ENCODE assay signal across 8 cellular contexts in the genomic region with DNA sequence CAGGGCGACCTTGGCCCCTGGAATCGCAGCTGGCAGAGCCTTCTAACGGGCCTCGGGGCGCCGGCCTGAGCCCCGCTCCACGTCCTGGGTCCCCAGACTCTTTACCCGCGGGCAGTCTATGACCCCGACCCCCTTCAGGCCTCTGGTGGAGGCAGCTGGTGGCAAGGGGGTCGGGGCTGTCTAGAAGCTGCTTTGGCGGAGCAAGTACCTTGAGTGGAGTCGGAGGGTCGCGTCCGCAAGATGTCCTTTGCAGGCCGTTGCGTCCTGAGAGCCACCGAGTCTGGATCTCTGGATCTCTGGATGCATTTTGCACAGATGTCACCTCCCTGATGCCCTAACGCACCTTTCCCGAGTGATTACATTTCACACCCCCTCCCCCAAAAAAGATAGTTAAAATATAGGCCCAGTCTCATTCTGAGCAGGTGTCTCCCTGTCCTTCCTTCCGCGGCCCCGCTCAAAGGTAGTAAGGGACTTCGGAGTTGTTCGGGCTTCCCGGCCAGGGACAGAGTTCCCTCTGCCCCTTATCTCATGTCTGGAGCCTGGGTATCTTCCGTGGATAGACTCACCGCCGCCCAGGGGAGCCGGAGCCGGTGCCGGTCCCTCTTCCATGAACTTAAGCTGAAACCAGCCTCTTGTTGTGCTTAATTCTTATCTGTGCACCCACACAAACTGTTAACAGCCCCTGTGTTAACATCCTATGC.
DNase-seq lines count a peak whose midpoint lies in the region; ATAC-seq and TF ChIP-seq lines count a peak whose summit lies in the region.

No MANE protein-coding gene starts in this region.

- peak overlapping the region; percentile 89 for H3K27ac ChIP-seq in layer of hippocampus (ENCODE audit: low read depth, low read length)

- H3K4me3 ChIP-seq in cardiac fibroblast (replicated peaks in 1 of 2; ENCODE audit: low read depth in 2 of 2, low read length in 2 of 2): peak overlapping the region; percentile 96 to 99

- TF ChIP-seq CTCF in cardiac fibroblast (IDR thresholded peaks at IDR 0.05; ENCODE audit: low read depth, low read length): no peak

- ATAC-seq in HG02759 (IDR thresholded peaks at IDR 0.05; ENCODE audit: unreplicated experiment): peak; percentile 10

- H3K27me3 ChIP-seq in layer of hippocampus (ENCODE audit: control insufficient read depth, insufficient read depth, low read length): no peaks in the 10 kb centered on the region

- DNase-seq in NCI-H82 (lab: John Stamatoyannopoulos, UW) (peak; percentile 34), NCI-H82 treated with DMSO at 0.1 percent for 48 hours (lab: John Stamatoyannopoulos, UW; ENCODE audit: unreplicated experiment) (no peak), RPMI8226 (peak; percentile 7), cardiac fibroblast (ENCODE audit: low read depth in 2 of 2) (peak; percentile 6 to 7), COLO829 (ENCODE audit: low spot score) (no peak)
- DNase-seq in stimulated activated CD4-positive, alpha-beta T cell treated with anti-CD3 and anti-CD28 coated beads, Interleukin-4, amount 100 ng/mL, for 4 hours: peak; percentile 3 to 22

Comparison
In these comparisons a context has a peak if more than half of its experiments do, and no peak if none do; other contexts are left out.
1. DNase-seq: peak in NCI-H82 (single experiment), RPMI8226 (single experiment), cardiac fibroblast (2 of 2) and stimulated activated CD4-positive, alpha-beta T cell treated with anti-CD3 and anti-CD28 coated beads, Interleukin-4, amount 100 ng/mL, for 4 hours (2 of 2); none in NCI-H82 treated with DMSO at 0.1 percent for 48 hours (single experiment) and COLO829 (single experiment).